In genomic region chr7:132368246-132368900, GRCh38 we compare ENCODE assay signal across 22 cellular contexts.
DNase-seq lines count a peak whose midpoint lies in the region; ATAC-seq and TF ChIP-seq lines count a peak whose summit lies in the region.
"Had no signal": no experiment of that assay in that cellular context is flagged by ENCODE, and none has a peak within 500 bp of the region (broad histone marks: within the 10 kb centered on the region; RNA-seq: fewer than 3 reads in every experiment).

No MANE protein-coding gene starts in this region.

- no peak overlapping the region for H2AK5ac ChIP-seq in mesendoderm (ENCODE audit: low read length)

- H2BK120ac ChIP-seq in mesendoderm (ENCODE audit: low read depth, low read length) = no peak overlapping the region

- no peak overlapping the region for H3K9ac ChIP-seq in mesendoderm (ENCODE audit: low read length)
- H3K9ac ChIP-seq: GM23248 had no signal

- DNase-seq in Right ventricle myocardium inferior (ENCODE audit: missing footprints) = no peak
- DNase-seq in right cardiac atrium = no peak
- DNase-seq in NCI-H2029 (lab: John Stamatoyannopoulos, UW) = peak; percentile 85
- peak; percentile 89 for DNase-seq in NCI-H748 (lab: John Stamatoyannopoulos, UW; ENCODE audit: unreplicated experiment)
- DNase-seq in mesendoderm = no peak
- DNase-seq in CD8-positive, alpha-beta T cell = no peak
- no peak for DNase-seq in MV-4-11 (lab: John Stamatoyannopoulos, UW)
- DNase-seq in NCI-H226 = no peak
- DNase-seq: activated CD4-positive, alpha-beta T cell treated with anti-CD3 and anti-CD28 coated beads, Interleukin-2, amount 10 ng/mL, durations not matched to agents 24 days and 14 days; activated CD8-positive, alpha-beta memory T cell treated with anti-CD3 and anti-CD28 coated beads, Interleukin-2, amount 10 ng/mL, durations not matched to agents 7 days and 5 days; BE2C; Calu3; GM23248; kidney glomerular epithelial cell; mesenchymal stem cell; naive thymus-derived CD8-positive, alpha-beta T cell; NCI-H524 treated with DMSO at 0.1 percent for 48 hours; pancreas; T-helper 1 cell had no signal

- no peak overlapping the region for H3K27ac Mint-ChIP-seq in CD8-positive, alpha-beta T cell
- H3K27ac Mint-ChIP-seq: activated CD4-positive, alpha-beta T cell treated with anti-CD3 and anti-CD28 coated beads, Interleukin-2, amount 10 ng/mL, durations not matched to agents 24 days and 14 days; activated CD8-positive, alpha-beta memory T cell treated with anti-CD3 and anti-CD28 coated beads, Interleukin-2, amount 10 ng/mL, durations not matched to agents 7 days and 5 days; activated naive CD8-positive, alpha-beta T cell had no signal

- H2BK5ac ChIP-seq in mesendoderm (ENCODE audit: low read length) = no peak overlapping the region

- CTCF ChIA-PET in CD8-positive, alpha-beta T cell (lab: Charles Lee) = no interaction called here

- H3K79me1 ChIP-seq in mesendoderm (ENCODE audit: low read length) = no peaks in the 10 kb centered on the region

- H3K36me3 ChIP-seq in mesendoderm (ENCODE audit: control insufficient read depth, insufficient read depth, low read length) = no peaks in the 10 kb centered on the region
- no peaks in the 10 kb centered on the region for H3K36me3 ChIP-seq in CD8-positive, alpha-beta T cell (ENCODE audit: insufficient read depth, low read length)
- H3K36me3 ChIP-seq: BE2C, pancreas, suprapubic skin had no signal

- H4K8ac ChIP-seq in mesendoderm (ENCODE audit: low read depth, low read length) = no peak overlapping the region

- H3K27ac ChIP-seq in right cardiac atrium (ENCODE audit: low read length) (no peak overlapping the region), mesendoderm (ENCODE audit: low read depth, low read length) (no peak overlapping the region)
- no peak overlapping the region for H3K27ac ChIP-seq in CD8-positive, alpha-beta T cell (ENCODE audit: low read depth, low read length)
- H3K27ac ChIP-seq: GM23248, pancreas, suprapubic skin had no signal

- H3K23ac ChIP-seq in mesendoderm (ENCODE audit: low read length) = peak overlapping the region; percentile 24

- no peak overlapping the region for H2BK15ac ChIP-seq in mesendoderm (replicated peaks; ENCODE audit: low read depth)

- no peaks in the 10 kb centered on the region for H3K36me3 Mint-ChIP-seq in CD8-positive, alpha-beta T cell
- H3K36me3 Mint-ChIP-seq: activated CD8-positive, alpha-beta memory T cell treated with anti-CD3 and anti-CD28 coated beads, Interleukin-2, amount 10 ng/mL, durations not matched to agents 7 days and 5 days; activated naive CD8-positive, alpha-beta T cell; naive thymus-derived CD8-positive, alpha-beta T cell had no signal

- no peaks in the 10 kb centered on the region for H3K4me1 Mint-ChIP-seq in CD8-positive, alpha-beta T cell (ENCODE audit: low read depth)
- H3K4me1 Mint-ChIP-seq: activated CD4-positive, alpha-beta T cell treated with anti-CD3 and anti-CD28 coated beads, Interleukin-2, amount 10 ng/mL, durations not matched to agents 24 days and 14 days; activated CD8-positive, alpha-beta memory T cell treated with anti-CD3 and anti-CD28 coated beads, Interleukin-2, amount 10 ng/mL, durations not matched to agents 7 days and 5 days had no signal

- peaks cover 21% of the 10 kb centered on the region for H3K27me3 Mint-ChIP-seq in CD8-positive, alpha-beta T cell (ENCODE audit: low read depth)
- H3K27me3 Mint-ChIP-seq: activated CD4-positive, alpha-beta T cell treated with anti-CD3 and anti-CD28 coated beads, Interleukin-2, amount 10 ng/mL, durations not matched to agents 24 days and 14 days; activated naive CD8-positive, alpha-beta T cell had no signal

- H3K9me3 ChIP-seq in right cardiac atrium (ENCODE audit: control insufficient read depth, low read length) = no peaks in the 10 kb centered on the region
- H3K9me3 ChIP-seq in CD8-positive, alpha-beta T cell (ENCODE audit: low read length) = no peaks in the 10 kb centered on the region
- H3K9me3 ChIP-seq: BE2C, pancreas, suprapubic skin had no signal

- H3K4me1 ChIP-seq in right cardiac atrium (ENCODE audit: control insufficient read depth, insufficient read depth, low read length) (peaks cover 2% of the 10 kb centered on the region), mesendoderm (ENCODE audit: control insufficient read depth, low read depth, low read length) (no peaks in the 10 kb centered on the region)
- no peaks in the 10 kb centered on the region for H3K4me1 ChIP-seq in CD8-positive, alpha-beta T cell (ENCODE audit: insufficient read depth, low read length)
- H3K4me1 ChIP-seq: pancreas, suprapubic skin had no signal

- no peak overlapping the region for H3K4me3 Mint-ChIP-seq in CD8-positive, alpha-beta T cell
- H3K4me3 Mint-ChIP-seq: activated CD4-positive, alpha-beta T cell treated with anti-CD3 and anti-CD28 coated beads, Interleukin-2, amount 10 ng/mL, durations not matched to agents 24 days and 14 days; activated CD8-positive, alpha-beta memory T cell treated with anti-CD3 and anti-CD28 coated beads, Interleukin-2, amount 10 ng/mL, durations not matched to agents 7 days and 5 days; activated naive CD8-positive, alpha-beta T cell; naive thymus-derived CD8-positive, alpha-beta T cell had no signal

- H3K79me2 ChIP-seq in mesendoderm (ENCODE audit: control insufficient read depth, insufficient read depth, low read length) = no peaks in the 10 kb centered on the region

- POLR2A ChIA-PET in CD8-positive, alpha-beta T cell (lab: Charles Lee) = no interaction called here

- no peak overlapping the region for H3K4me3 ChIP-seq in right cardiac atrium (ENCODE audit: low read length)
- no peak overlapping the region for H3K4me3 ChIP-seq in mesendoderm (ENCODE audit: low read length)
- H3K4me3 ChIP-seq in CD8-positive, alpha-beta T cell (ENCODE audit: low read depth, low read length) = no peak overlapping the region
- H3K4me3 ChIP-seq: GM23248, pancreas, suprapubic skin had no signal

- ATAC-seq in Right ventricle myocardium inferior (peak; percentile 21), right cardiac atrium (no peak)
- ATAC-seq in CD8-positive, alpha-beta T cell = no peak
- ATAC-seq: activated CD8-positive, alpha-beta memory T cell treated with anti-CD3 and anti-CD28 coated beads, Interleukin-2, amount 10 ng/mL, durations not matched to agents 7 days and 5 days; naive thymus-derived CD8-positive, alpha-beta T cell; pancreas; sciatic nerve had no signal

- H3K56ac ChIP-seq in mesendoderm (ENCODE audit: low read length) = no peak overlapping the region

- H3K4ac ChIP-seq in mesendoderm (ENCODE audit: low read depth, low read length) = no peak overlapping the region

- WGBS in right cardiac atrium = 81% methylated on average over 11 of the region's 11 CpGs
- WGBS in mesendoderm (ENCODE audit: extremely low coverage, insufficient coverage, low lambda C conversion rate) = no CpG with 5 or more reads among the region's 11 CpGs

- H3K27me3 ChIP-seq in right cardiac atrium (ENCODE audit: control insufficient read depth, insufficient read depth) (no peaks in the 10 kb centered on the region), mesendoderm (ENCODE audit: insufficient read depth, low read length, poor library complexity) (no peaks in the 10 kb centered on the region)
- H3K27me3 ChIP-seq in CD8-positive, alpha-beta T cell (ENCODE audit: insufficient read depth, low read length) = no peaks in the 10 kb centered on the region
- H3K27me3 ChIP-seq: BE2C, pancreas had no signal

- no peak overlapping the region for H3K4me2 ChIP-seq in mesendoderm (ENCODE audit: low read length)

- no peak overlapping the region for H4K5ac ChIP-seq in mesendoderm (ENCODE audit: low read length)

- intact Hi-C loops in Right ventricle myocardium inferior (cut with DNase I) (no loop called here), right cardiac atrium (cut with DNase I) (no loop called here)
- intact Hi-C loops in CD8-positive, alpha-beta T cell (cut with DNase I, micrococcal nuclease) = no loop called here

- H3K9me3 Mint-ChIP-seq in CD8-positive, alpha-beta T cell = no peaks in the 10 kb centered on the region
- H3K9me3 Mint-ChIP-seq: activated CD4-positive, alpha-beta T cell treated with anti-CD3 and anti-CD28 coated beads, Interleukin-2, amount 10 ng/mL, durations not matched to agents 24 days and 14 days had no signal

- TF ChIP-seq CTCF in CD8-positive, alpha-beta T cell (IDR thresholded peaks at IDR 0.05) = no peak

- H3K18ac ChIP-seq in mesendoderm (ENCODE audit: low read length) = no peak overlapping the region

Comparison
In these comparisons a context has a peak if more than half of its experiments do, and no peak if none do; other contexts are left out.
1. DNase-seq: peak in NCI-H2029 (single experiment) and NCI-H748 (single experiment); none in Right ventricle myocardium inferior (single experiment), right cardiac atrium (0 of 3), mesendoderm (single experiment), CD8-positive, alpha-beta T cell (0 of 7), MV-4-11 (single experiment) and NCI-H226 (single experiment).